8 cellular contexts compared by ENCODE assay signal in genomic region chr7:132430863-132431822, GRCh38.
DNase-seq lines count a peak whose midpoint lies in the region; ATAC-seq and TF ChIP-seq lines count a peak whose summit lies in the region.

No MANE protein-coding gene starts in this region.

- TF ChIP-seq CTCF in fibroblast of mammary gland (conservative IDR thresholded peaks at IDR 0.05; ENCODE audit: control insufficient read depth, insufficient read depth, low read depth, low read length) (no peak), OCI-LY7 (conservative IDR thresholded peaks at IDR 0.05; ENCODE audit: low read length) (no peak)

- no peak overlapping the region for H2AFZ ChIP-seq in OCI-LY7 (ENCODE audit: low read length)

- H3K4me1 ChIP-seq in OCI-LY7 (ENCODE audit: insufficient read depth, low read length, poor library complexity, severe bottlenecking) = no peaks in the 10 kb centered on the region

- ATAC-seq in GM18870 (IDR thresholded peaks at IDR 0.05; ENCODE audit: unreplicated experiment) (no peak), HG02885 (IDR thresholded peaks at IDR 0.05; ENCODE audit: poor library complexity, unreplicated experiment) (no peak)

- H3K27ac ChIP-seq in OCI-LY7 (ENCODE audit: low read depth, low read length, poor library complexity, severe bottlenecking) = no peak overlapping the region

- DNase-seq in HS-5 (ENCODE audit: low read depth) (peak; percentile 19), fibroblast of mammary gland (ENCODE audit: low read depth) (peak; percentile 97), OCI-LY7 (ENCODE audit: low spot score) (no peak), NCI-H1105 (lab: John Stamatoyannopoulos, UW) (no peak)
- DNase-seq in activated CD4-positive, alpha-beta T cell treated with anti-CD3 and anti-CD28 coated beads for 48 hours = peak; percentile 42
- peak; percentile 26 for DNase-seq in stimulated activated CD8-positive, alpha-beta memory T cell treated with anti-CD3 and anti-CD28 coated beads, Interleukin-4, amount 100 ng/mL, for 24 hours (ENCODE audit: low read depth)

- CTCF ChIA-PET in OCI-LY7 (lab: Charles Lee; ENCODE audit: unreplicated experiment) = no interaction called here

- H3K9me3 ChIP-seq in OCI-LY7 (ENCODE audit: low read length) = no peaks in the 10 kb centered on the region

- intact Hi-C loops in OCI-LY7 (cut with micrococcal nuclease; ENCODE audit: unreplicated experiment) = no loop called here

- H3K9me2 ChIP-seq in OCI-LY7 (ENCODE audit: insufficient read depth, low read length) = no peaks in the 10 kb centered on the region

- POLR2A ChIA-PET in OCI-LY7 (lab: Charles Lee) = no interaction called here

- no peaks in the 10 kb centered on the region for H4K20me1 ChIP-seq in OCI-LY7 (ENCODE audit: insufficient read depth, low read length)

- no peak overlapping the region for H3K4me3 ChIP-seq in fibroblast of mammary gland (ENCODE audit: control insufficient read depth, low read depth, low read length)
- H3K4me3 ChIP-seq in OCI-LY7 (ENCODE audit: low read depth, low read length, poor library complexity, severe bottlenecking) = no peak overlapping the region

- BruUV-seq in OCI-LY7 (replicated peaks; lab: Mats Ljungman, UMichigan) = no TSS peak

- no peaks in the 10 kb centered on the region for H3K79me2 ChIP-seq in OCI-LY7 (ENCODE audit: insufficient read depth, low read depth, low read length)

- H3K4me2 ChIP-seq in OCI-LY7 (ENCODE audit: low read length) = no peak overlapping the region

- H3K36me3 ChIP-seq in OCI-LY7 (ENCODE audit: insufficient read depth, low read length) = no peaks in the 10 kb centered on the region

Comparison
In these comparisons a context has a peak if more than half of its experiments do, and no peak if none do; other contexts are left out.
1. DNase-seq: peak in HS-5 (single experiment), activated CD4-positive, alpha-beta T cell treated with anti-CD3 and anti-CD28 coated beads for 48 hours (single experiment), fibroblast of mammary gland (single experiment) and stimulated activated CD8-positive, alpha-beta memory T cell treated with anti-CD3 and anti-CD28 coated beads, Interleukin-4, amount 100 ng/mL, for 24 hours (single experiment); none in OCI-LY7 (single experiment) and NCI-H1105 (single experiment).